ENCODE assay signal across 8 cellular contexts in the genomic region with DNA sequence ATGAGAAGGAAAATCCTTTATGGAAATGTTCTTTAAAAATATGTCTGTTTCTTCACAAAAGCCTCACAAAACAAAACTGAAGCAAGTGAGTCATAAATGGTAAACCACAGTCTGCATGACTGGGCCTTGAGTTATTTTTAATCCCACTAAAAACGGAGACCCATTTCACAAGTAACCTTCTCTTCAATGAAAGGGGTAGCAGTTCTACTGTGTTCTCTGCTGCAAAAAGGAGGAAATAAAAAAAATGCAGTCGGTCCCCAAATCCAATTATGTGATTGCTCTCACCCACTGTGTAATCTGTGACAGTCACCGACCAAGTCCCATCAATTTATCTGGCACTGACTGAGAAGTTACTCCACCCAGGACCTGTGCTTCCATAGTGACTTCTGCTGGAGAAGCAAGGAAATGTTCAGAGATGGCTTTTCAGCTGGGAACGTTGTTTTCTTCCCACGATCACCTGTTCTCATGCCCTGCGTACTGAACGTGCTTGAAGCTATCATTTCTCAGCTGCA.
A peak's percentile ranks its signal among the peaks of the same experiment; 100 is the strongest.
DNase-seq lines count a peak whose midpoint lies in the region; ATAC-seq and TF ChIP-seq lines count a peak whose summit lies in the region.

No MANE protein-coding gene starts in this region.

- intact Hi-C loops in lower leg skin (cut with DNase I; ENCODE audit: low total_unique reads): no loop called here

- no peak overlapping the region for H3K4me3 ChIP-seq in KMS-11 (IDR thresholded peaks at IDR 0.05; ENCODE audit: insufficient read depth, low read depth, low read length)
- H3K4me3 ChIP-seq in lower leg skin (ENCODE audit: low read depth, poor library complexity, severe bottlenecking): no peak overlapping the region

- peak overlapping the region; percentile 9; the same call in 1 of the 2 replicates for H3K4me2 ChIP-seq in KMS-11

- no peak overlapping the region for H2AFZ ChIP-seq in KMS-11 (ENCODE audit: low read depth)

- peak; percentile 65 for ATAC-seq in GM21619 (IDR thresholded peaks at IDR 0.05; ENCODE audit: unreplicated experiment)

- H4K20me1 ChIP-seq in KMS-11 (ENCODE audit: insufficient read depth): no peaks in the 10 kb centered on the region

- TF ChIP-seq POLR2A in lower leg skin (IDR thresholded peaks at IDR 0.05): no peak

- H3K9ac ChIP-seq in KMS-11: no peak overlapping the region

- H3K36me3 ChIP-seq in KMS-11 (ENCODE audit: insufficient read depth): no peaks in the 10 kb centered on the region

- peaks cover 10% of the 10 kb centered on the region for H3K4me1 ChIP-seq in KMS-11 (ENCODE audit: low read depth, poor library complexity, severe bottlenecking)

- DNase-seq in hepatic stellate cell (ENCODE audit: low spot score) (peak; percentile 46), NCI-H1694 (lab: John Stamatoyannopoulos, UW) (no peak), mucosa of gallbladder (ENCODE audit: low spot score) (no peak), NCI-H2171 treated with DMSO at 0.1 percent for 48 hours (lab: John Stamatoyannopoulos, UW) (no peak), lower leg skin (ENCODE audit: low spot score in 2 of 2) (no peak)

- 73 to 78% methylated on average over 7 of the region's 7 CpGs for WGBS in lower leg skin, 2 donors

- TF ChIP-seq CTCF in GM12873 (IDR thresholded peaks at IDR 0.05; ENCODE audit: insufficient read depth, low read depth, low read length, missing control alignments) (peak; percentile 24), KMS-11 (conservative IDR thresholded peaks at IDR 0.05; ENCODE audit: low read depth, low read length) (no peak), lower leg skin (IDR thresholded peaks at IDR 0.05) (no peak)

- no peaks in the 10 kb centered on the region for H3K27me3 ChIP-seq in KMS-11 (ENCODE audit: insufficient read depth, low read depth)

- H3K79me2 ChIP-seq in KMS-11 (ENCODE audit: insufficient read depth, low read depth): no peaks in the 10 kb centered on the region

- no peak overlapping the region for H3K27ac ChIP-seq in KMS-11
